1 cellular context compared by ENCODE assay signal in the genomic region with DNA sequence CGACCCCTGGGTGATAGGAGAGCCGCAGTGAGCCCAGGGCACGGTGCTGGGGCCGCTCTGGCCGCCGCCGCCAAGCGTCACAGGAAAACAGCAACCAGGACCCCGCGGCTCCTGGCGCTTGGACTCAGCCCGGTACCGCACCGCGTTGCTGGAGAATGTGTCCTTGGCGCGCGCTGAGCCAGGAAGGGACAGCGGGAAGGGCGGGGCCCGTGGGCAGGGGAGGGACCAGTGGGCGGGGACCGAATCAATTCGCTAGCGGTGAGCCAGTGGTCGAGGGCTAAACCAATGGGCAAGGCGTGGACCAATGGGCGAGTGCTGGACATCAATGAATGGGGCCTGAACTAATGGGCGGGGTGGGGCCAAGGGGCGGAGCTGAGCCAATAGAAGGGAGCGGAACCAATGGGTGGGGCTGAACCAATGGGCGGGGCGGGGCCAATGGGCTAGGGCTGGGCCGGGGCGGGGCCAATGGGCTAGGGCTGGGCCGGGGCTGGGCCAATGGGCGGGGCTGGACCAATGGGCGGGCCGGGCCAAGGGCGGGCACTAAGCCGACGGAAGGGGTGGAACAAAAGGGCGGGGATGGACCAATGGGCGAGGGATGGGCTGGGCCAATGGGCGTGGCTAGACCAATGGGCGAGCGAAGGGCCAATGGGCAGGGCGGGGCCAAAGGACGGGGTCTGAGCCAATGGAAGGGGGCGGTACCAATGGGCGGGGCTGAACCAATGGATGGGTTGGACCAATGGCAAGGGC.
TF ChIP-seq lines count a peak whose summit lies in the region.

No MANE protein-coding gene starts in this region.

TF ChIP-seq in HepG2, 621 proteins besides CTCF, POLR2A, EP300 and RAD21 (continued from another document and continues in another):
- TF ChIP-seq, protein P1, sequence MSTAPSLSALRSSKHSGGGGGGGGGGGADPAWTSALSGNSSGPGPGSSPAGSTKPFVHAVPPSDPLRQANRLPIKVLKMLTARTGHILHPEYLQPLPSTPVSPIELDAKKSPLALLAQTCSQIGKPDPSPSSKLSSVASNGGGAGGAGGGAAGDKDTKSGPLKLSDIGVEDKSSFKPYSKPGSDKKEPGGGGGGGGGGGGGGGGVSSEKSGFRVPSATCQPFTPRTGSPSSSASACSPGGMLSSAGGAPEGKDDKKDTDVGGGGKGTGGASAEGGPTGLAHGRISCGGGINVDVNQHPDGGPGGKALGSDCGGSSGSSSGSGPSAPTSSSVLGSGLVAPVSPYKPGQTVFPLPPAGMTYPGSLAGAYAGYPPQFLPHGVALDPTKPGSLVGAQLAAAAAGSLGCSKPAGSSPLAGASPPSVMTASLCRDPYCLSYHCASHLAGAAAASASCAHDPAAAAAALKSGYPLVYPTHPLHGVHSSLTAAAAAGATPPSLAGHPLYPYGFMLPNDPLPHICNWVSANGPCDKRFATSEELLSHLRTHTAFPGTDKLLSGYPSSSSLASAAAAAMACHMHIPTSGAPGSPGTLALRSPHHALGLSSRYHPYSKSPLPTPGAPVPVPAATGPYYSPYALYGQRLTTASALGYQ (CRISPR knock-in tag; IDR thresholded peaks at IDR 0.05): no peak
- TF ChIP-seq ATF7-NPFF (CRISPR knock-in tag; IDR thresholded peaks at IDR 0.05; ENCODE audit: low read depth) (no peak; the same call in 1 of the 2 replicates), ZNF557 (CRISPR knock-in tag; IDR thresholded peaks at IDR 0.05) (peak; percentile 88; the same call in 1 of the 2 replicates), ZIK1 (CRISPR knock-in tag; IDR thresholded peaks at IDR 0.05; ENCODE audit: borderline replicate concordance, low read depth) (no peak; the same call in 1 of the 2 replicates), GRHL1 (CRISPR knock-in tag; conservative IDR thresholded peaks at IDR 0.05) (no peak), ELF3 (CRISPR knock-in tag; IDR thresholded peaks at IDR 0.05) (peak; percentile 39; the same call in 1 of the 2 replicates), ZNF879 (CRISPR knock-in tag; IDR thresholded peaks at IDR 0.05) (no peak), HIVEP1 (CRISPR knock-in tag; IDR thresholded peaks at IDR 0.05) (no peak), ZNF782 (CRISPR knock-in tag; IDR thresholded peaks at IDR 0.05; ENCODE audit: borderline replicate concordance) (peak; percentile 76; the same call in 1 of the 2 replicates), MYC (CRISPR knock-in tag; IDR thresholded peaks at IDR 0.05; ENCODE audit: borderline replicate concordance) (peak; percentile 86), MIXL1 (CRISPR knock-in tag; IDR thresholded peaks at IDR 0.05) (peak; percentile 39; the same call in 1 of the 2 replicates), TAF1 (CRISPR knock-in tag; IDR thresholded peaks at IDR 0.05) (peak; percentile 98), MED1 (CRISPR knock-in tag; IDR thresholded peaks at IDR 0.05) (peak; percentile 67), ZKSCAN8 (CRISPR knock-in tag; IDR thresholded peaks at IDR 0.05; ENCODE audit: borderline replicate concordance) (peak; percentile 40; the same call in 1 of the 2 replicates), TEAD3 (CRISPR knock-in tag; optimal IDR thresholded peaks at IDR 0.05; ENCODE audit: borderline replicate concordance) (peak; percentile 76), TSC22D2 (CRISPR knock-in tag; IDR thresholded peaks at IDR 0.05; ENCODE audit: borderline replicate concordance) (peak; percentile 79; the same call in 1 of the 2 replicates), BORCS8-MEF2B (CRISPR knock-in tag; IDR thresholded peaks at IDR 0.05) (no peak), NR2F2 (IDR thresholded peaks at IDR 0.05; ENCODE audit: borderline replicate concordance, low read depth) (no peak; the same call in 1 of the 2 replicates), U2AF2 (IDR thresholded peaks at IDR 0.05; ENCODE audit: low read depth, low read length) (no peak), ZNF350 (CRISPR knock-in tag; IDR thresholded peaks at IDR 0.05; ENCODE audit: borderline replicate concordance, low read depth) (0 out of 2 replicates have a peak, but pooled peaks have one; percentile 26), MYNN (CRISPR knock-in tag; IDR thresholded peaks at IDR 0.05; ENCODE audit: low read depth) (no peak), HBP1 (CRISPR knock-in tag; IDR thresholded peaks at IDR 0.05; ENCODE audit: low read depth) (peak; percentile 80), NCOA2 (CRISPR knock-in tag; IDR thresholded peaks at IDR 0.05) (peak; percentile 55), SRSF1 (optimal IDR thresholded peaks at IDR 0.05; ENCODE audit: low read depth, low read length) (no peak), HOMEZ (CRISPR knock-in tag; IDR thresholded peaks at IDR 0.05; ENCODE audit: low read depth) (no peak), KAT8 (CRISPR knock-in tag; IDR thresholded peaks at IDR 0.05) (peak; percentile 69), ZNF703 (CRISPR knock-in tag; IDR thresholded peaks at IDR 0.05; ENCODE audit: borderline replicate concordance) (0 out of 2 replicates have a peak, but pooled peaks have one; percentile 39), NR0B2 (CRISPR knock-in tag; IDR thresholded peaks at IDR 0.05) (no peak), FOXO4 (CRISPR knock-in tag; conservative IDR thresholded peaks at IDR 0.05) (0 out of 2 replicates have a peak, but pooled peaks have one; percentile 85), ZNF468 (CRISPR knock-in tag; IDR thresholded peaks at IDR 0.05) (no peak), DNMT1 (CRISPR knock-in tag; IDR thresholded peaks at IDR 0.05) (no peak), YEATS4 (CRISPR knock-in tag; IDR thresholded peaks at IDR 0.05; ENCODE audit: borderline replicate concordance) (peak; percentile 53; the same call in 1 of the 2 replicates), STAG1 (CRISPR knock-in tag; IDR thresholded peaks at IDR 0.05) (no peak), ZSCAN30 (CRISPR knock-in tag; IDR thresholded peaks at IDR 0.05) (no peak), ZBTB3 (CRISPR knock-in tag; IDR thresholded peaks at IDR 0.05; ENCODE audit: borderline replicate concordance, low read depth) (no peak), ZSCAN22 (CRISPR knock-in tag; IDR thresholded peaks at IDR 0.05) (no peak), ZNF121 (CRISPR knock-in tag; IDR thresholded peaks at IDR 0.05) (no peak)
- TF ChIP-seq, protein P2, sequence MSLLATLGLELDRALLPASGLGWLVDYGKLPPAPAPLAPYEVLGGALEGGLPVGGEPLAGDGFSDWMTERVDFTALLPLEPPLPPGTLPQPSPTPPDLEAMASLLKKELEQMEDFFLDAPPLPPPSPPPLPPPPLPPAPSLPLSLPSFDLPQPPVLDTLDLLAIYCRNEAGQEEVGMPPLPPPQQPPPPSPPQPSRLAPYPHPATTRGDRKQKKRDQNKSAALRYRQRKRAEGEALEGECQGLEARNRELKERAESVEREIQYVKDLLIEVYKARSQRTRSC (CRISPR knock-in tag; IDR thresholded peaks at IDR 0.05; ENCODE audit: low read depth): 0 out of 2 replicates have a peak, but pooled peaks have one; percentile 66
- TF ChIP-seq, protein P3, sequence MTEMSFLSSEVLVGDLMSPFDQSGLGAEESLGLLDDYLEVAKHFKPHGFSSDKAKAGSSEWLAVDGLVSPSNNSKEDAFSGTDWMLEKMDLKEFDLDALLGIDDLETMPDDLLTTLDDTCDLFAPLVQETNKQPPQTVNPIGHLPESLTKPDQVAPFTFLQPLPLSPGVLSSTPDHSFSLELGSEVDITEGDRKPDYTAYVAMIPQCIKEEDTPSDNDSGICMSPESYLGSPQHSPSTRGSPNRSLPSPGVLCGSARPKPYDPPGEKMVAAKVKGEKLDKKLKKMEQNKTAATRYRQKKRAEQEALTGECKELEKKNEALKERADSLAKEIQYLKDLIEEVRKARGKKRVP (CRISPR knock-in tag; IDR thresholded peaks at IDR 0.05): 0 out of 4 replicates have a peak, but pooled peaks of 1 of the 2 experiments have one; percentile 45
- TF ChIP-seq, protein P4, sequence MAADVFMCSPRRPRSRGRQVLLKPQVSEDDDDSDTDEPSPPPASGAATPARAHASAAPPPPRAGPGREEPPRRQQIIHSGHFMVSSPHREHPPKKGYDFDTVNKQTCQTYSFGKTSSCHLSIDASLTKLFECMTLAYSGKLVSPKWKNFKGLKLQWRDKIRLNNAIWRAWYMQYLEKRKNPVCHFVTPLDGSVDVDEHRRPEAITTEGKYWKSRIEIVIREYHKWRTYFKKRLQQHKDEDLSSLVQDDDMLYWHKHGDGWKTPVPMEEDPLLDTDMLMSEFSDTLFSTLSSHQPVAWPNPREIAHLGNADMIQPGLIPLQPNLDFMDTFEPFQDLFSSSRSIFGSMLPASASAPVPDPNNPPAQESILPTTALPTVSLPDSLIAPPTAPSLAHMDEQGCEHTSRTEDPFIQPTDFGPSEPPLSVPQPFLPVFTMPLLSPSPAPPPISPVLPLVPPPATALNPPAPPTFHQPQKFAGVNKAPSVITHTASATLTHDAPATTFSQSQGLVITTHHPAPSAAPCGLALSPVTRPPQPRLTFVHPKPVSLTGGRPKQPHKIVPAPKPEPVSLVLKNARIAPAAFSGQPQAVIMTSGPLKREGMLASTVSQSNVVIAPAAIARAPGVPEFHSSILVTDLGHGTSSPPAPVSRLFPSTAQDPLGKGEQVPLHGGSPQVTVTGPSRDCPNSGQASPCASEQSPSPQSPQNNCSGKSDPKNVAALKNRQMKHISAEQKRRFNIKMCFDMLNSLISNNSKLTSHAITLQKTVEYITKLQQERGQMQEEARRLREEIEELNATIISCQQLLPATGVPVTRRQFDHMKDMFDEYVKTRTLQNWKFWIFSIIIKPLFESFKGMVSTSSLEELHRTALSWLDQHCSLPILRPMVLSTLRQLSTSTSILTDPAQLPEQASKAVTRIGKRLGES (CRISPR knock-in tag; IDR thresholded peaks at IDR 0.05; ENCODE audit: borderline replicate concordance): peak; percentile 62; the same call in 1 of the 2 replicates
- TF ChIP-seq, protein P5, sequence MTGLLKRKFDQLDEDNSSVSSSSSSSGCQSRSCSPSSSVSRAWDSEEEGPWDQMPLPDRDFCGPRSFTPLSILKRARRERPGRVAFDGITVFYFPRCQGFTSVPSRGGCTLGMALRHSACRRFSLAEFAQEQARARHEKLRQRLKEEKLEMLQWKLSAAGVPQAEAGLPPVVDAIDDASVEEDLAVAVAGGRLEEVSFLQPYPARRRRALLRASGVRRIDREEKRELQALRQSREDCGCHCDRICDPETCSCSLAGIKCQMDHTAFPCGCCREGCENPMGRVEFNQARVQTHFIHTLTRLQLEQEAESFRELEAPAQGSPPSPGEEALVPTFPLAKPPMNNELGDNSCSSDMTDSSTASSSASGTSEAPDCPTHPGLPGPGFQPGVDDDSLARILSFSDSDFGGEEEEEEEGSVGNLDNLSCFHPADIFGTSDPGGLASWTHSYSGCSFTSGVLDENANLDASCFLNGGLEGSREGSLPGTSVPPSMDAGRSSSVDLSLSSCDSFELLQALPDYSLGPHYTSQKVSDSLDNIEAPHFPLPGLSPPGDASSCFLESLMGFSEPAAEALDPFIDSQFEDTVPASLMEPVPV (CRISPR knock-in tag; IDR thresholded peaks at IDR 0.05): peak; percentile 75; the same call in 1 of the 2 replicates
